ENCODE assay signal across 1 cellular context in genomic region chr3:152183473-152183872, GRCh38.
A peak's percentile ranks its signal among the peaks of the same experiment; 100 is the strongest.
TF ChIP-seq lines count a peak whose summit lies in the region.

No MANE protein-coding gene starts in this region.

TF ChIP-seq in K562, 482 proteins besides CTCF, POLR2A, EP300 and RAD21 (continued from another document and continues in another):
- TF ChIP-seq MEIS2 (IDR thresholded peaks at IDR 0.05; ENCODE audit: partially characterized antibody) (peak; percentile 17), ARNT (IDR thresholded peaks at IDR 0.05) (peak in 1 of 2 experiments; percentile 37; a peak in 1 of 4 replicates), ZNF449 (CRISPR knock-in tag; IDR thresholded peaks at IDR 0.05) (no peak), TEAD2 (tag; IDR thresholded peaks at IDR 0.05) (no peak), NFXL1 (CRISPR knock-in tag; IDR thresholded peaks at IDR 0.05) (no peak), MYBL2 (IDR thresholded peaks at IDR 0.05; ENCODE audit: low read depth) (no peak), MYBL2 (CRISPR knock-in tag; IDR thresholded peaks at IDR 0.05; ENCODE audit: borderline replicate concordance) (no peak), MAFG (tag; conservative IDR thresholded peaks at IDR 0.05) (0 out of 2 replicates have a peak, but pooled peaks have one; percentile 5), THAP7 (CRISPR knock-in tag; IDR thresholded peaks at IDR 0.05) (no peak), PHF20 (IDR thresholded peaks at IDR 0.05; ENCODE audit: partially characterized antibody) (no peak), ZFP36 (IDR thresholded peaks at IDR 0.05; ENCODE audit: low read depth, low read length, partially characterized antibody) (no peak), TGIF2 (CRISPR knock-in tag; IDR thresholded peaks at IDR 0.05) (no peak), MLX (CRISPR knock-in tag; conservative IDR thresholded peaks at IDR 0.05) (no peak), E2F4 (CRISPR knock-in tag; IDR thresholded peaks at IDR 0.05; ENCODE audit: low read depth) (no peak), HNRNPUL1 (IDR thresholded peaks at IDR 0.05; ENCODE audit: low read length) (no peak), SRSF9 (IDR thresholded peaks at IDR 0.05; ENCODE audit: borderline replicate concordance, low read depth, low read length) (no peak), ZNF165 (CRISPR knock-in tag; IDR thresholded peaks at IDR 0.05; ENCODE audit: borderline replicate concordance) (no peak), ELK3 (CRISPR knock-in tag; IDR thresholded peaks at IDR 0.05) (no peak), PPARD (CRISPR knock-in tag; IDR thresholded peaks at IDR 0.05) (no peak), HOMEZ (CRISPR knock-in tag; IDR thresholded peaks at IDR 0.05) (no peak), CUX1 (CRISPR knock-in tag; IDR thresholded peaks at IDR 0.05) (no peak), SMC3 (conservative IDR thresholded peaks at IDR 0.05; ENCODE audit: insufficient read depth, low read depth, low read length) (peak; percentile 89), FOXK1 (CRISPR knock-in tag; IDR thresholded peaks at IDR 0.05; ENCODE audit: borderline replicate concordance) (no peak), ZNF609 (CRISPR knock-in tag; IDR thresholded peaks at IDR 0.05; ENCODE audit: borderline replicate concordance) (no peak), KLF6 (CRISPR knock-in tag; IDR thresholded peaks at IDR 0.05; ENCODE audit: borderline replicate concordance) (no peak), ZFP1 (CRISPR knock-in tag; IDR thresholded peaks at IDR 0.05) (no peak), ZNF561 (CRISPR knock-in tag; conservative IDR thresholded peaks at IDR 0.05) (no peak), ATF6 (CRISPR knock-in tag; IDR thresholded peaks at IDR 0.05) (no peak), ZNF75A (CRISPR knock-in tag; IDR thresholded peaks at IDR 0.05) (no peak), MIER1 (IDR thresholded peaks at IDR 0.05; ENCODE audit: low read depth) (no peak), ESRRA (IDR thresholded peaks at IDR 0.05; ENCODE audit: borderline replicate concordance, low read depth) (no peak), ERF (CRISPR knock-in tag; IDR thresholded peaks at IDR 0.05) (no peak), ZNF24 (IDR thresholded peaks at IDR 0.05) (0 out of 2 replicates have a peak, but pooled peaks have one; percentile 36), RBM39 (optimal IDR thresholded peaks at IDR 0.05; ENCODE audit: low read depth, low read length) (no peak), ZNF263 (CRISPR knock-in tag; IDR thresholded peaks at IDR 0.05; ENCODE audit: borderline replicate concordance) (no peak), HDAC2 (IDR thresholded peaks at IDR 0.05) (no peak), ZKSCAN1 (IDR thresholded peaks at IDR 0.05; ENCODE audit: low read depth, low read length) (no peak), JUNB (CRISPR knock-in tag; conservative IDR thresholded peaks at IDR 0.05) (no peak), PTBP1 (IDR thresholded peaks at IDR 0.05; ENCODE audit: low read depth, low read length) (no peak), HINFP (tag; conservative IDR thresholded peaks at IDR 0.05; ENCODE audit: low read depth) (no peak), RFX5 (IDR thresholded peaks at IDR 0.05; ENCODE audit: low read depth, low read length) (no peak)
